Comparison of ENCODE assay signal across 1 cellular context in genomic region chr19:35141627-35142401, GRCh38.
TF ChIP-seq lines count a peak whose summit lies in the region.

No MANE protein-coding gene starts in this region.

TF ChIP-seq in K562, 482 proteins besides CTCF, POLR2A, EP300 and RAD21 (continued from another document):
- TF ChIP-seq FUS (optimal IDR thresholded peaks at IDR 0.05; ENCODE audit: low read depth, low read length) (no peak), ZFP30 (CRISPR knock-in tag; IDR thresholded peaks at IDR 0.05; ENCODE audit: borderline replicate concordance) (no peak), PRPF4 (IDR thresholded peaks at IDR 0.05; ENCODE audit: insufficient read depth, low read depth, low read length, poor library complexity, severe bottlenecking) (no peak), NFIC (IDR thresholded peaks at IDR 0.05) (peak; percentile 92), ZBTB2 (IDR thresholded peaks at IDR 0.05) (peak; percentile 33; the same call in 1 of the 2 replicates), FIP1L1 (IDR thresholded peaks at IDR 0.05; ENCODE audit: low read depth, low read length, poor library complexity, severe bottlenecking) (no peak), PHB (CRISPR knock-in tag; IDR thresholded peaks at IDR 0.05) (no peak), KLF1 (tag; IDR thresholded peaks at IDR 0.05) (no peak), MXI1 (IDR thresholded peaks at IDR 0.05; ENCODE audit: low read depth, low read length) (no peak), ZNF436 (CRISPR knock-in tag; IDR thresholded peaks at IDR 0.05) (no peak), TEAD1 (CRISPR knock-in tag; IDR thresholded peaks at IDR 0.05) (no peak; a peak in 1 of 4 replicates), TAF1 (IDR thresholded peaks at IDR 0.05; ENCODE audit: control insufficient read depth, extremely low read depth, insufficient read depth, low read length, severe bottlenecking) (no peak), SETDB1 (IDR thresholded peaks at IDR 0.05; ENCODE audit: low read length) (no peak), SRF (CRISPR knock-in tag; IDR thresholded peaks at IDR 0.05) (0 out of 4 replicates have a peak, but pooled peaks of 1 of the 2 experiments have one; percentile 37), ZBTB43 (CRISPR knock-in tag; IDR thresholded peaks at IDR 0.05) (no peak), SRSF9 (IDR thresholded peaks at IDR 0.05; ENCODE audit: borderline replicate concordance, low read depth, low read length) (no peak), BRD9 (IDR thresholded peaks at IDR 0.05; ENCODE audit: low read depth, partially characterized antibody) (no peak), ZNF695 (CRISPR knock-in tag; IDR thresholded peaks at IDR 0.05) (no peak), VEZF1 (CRISPR knock-in tag; IDR thresholded peaks at IDR 0.05) (no peak), DIDO1 (tag; IDR thresholded peaks at IDR 0.05; ENCODE audit: low read depth) (no peak), THAP12 (CRISPR knock-in tag; IDR thresholded peaks at IDR 0.05) (no peak), DPF2 (IDR thresholded peaks at IDR 0.05) (no peak), IRF2 (CRISPR knock-in tag; IDR thresholded peaks at IDR 0.05) (no peak), E4F1 (CRISPR knock-in tag; IDR thresholded peaks at IDR 0.05; ENCODE audit: borderline replicate concordance) (no peak), MAFK (IDR thresholded peaks at IDR 0.05; ENCODE audit: low read length) (no peak), CHD4 (IDR thresholded peaks at IDR 0.05; ENCODE audit: insufficient read depth, insufficient replicate concordance, low read depth, low read length, poor library complexity, severe bottlenecking) (peak; percentile 84), HNRNPK (IDR thresholded peaks at IDR 0.05; ENCODE audit: low read depth, low read length, poor library complexity, severe bottlenecking) (no peak), PML (IDR thresholded peaks at IDR 0.05; ENCODE audit: low read length) (no peak), FOXP1 (CRISPR knock-in tag; IDR thresholded peaks at IDR 0.05) (0 out of 2 replicates have a peak, but pooled peaks have one; percentile 36), SP2 (IDR thresholded peaks at IDR 0.05; ENCODE audit: extremely low read depth, low read depth, low read length, poor library complexity, severe bottlenecking) (no peak), ZKSCAN1 (IDR thresholded peaks at IDR 0.05; ENCODE audit: low read depth, low read length) (peak; percentile 99), NCOR1 (IDR thresholded peaks at IDR 0.05) (no peak), HOXB6 (CRISPR knock-in tag; IDR thresholded peaks at IDR 0.05; ENCODE audit: borderline replicate concordance) (no peak), ZNF511 (CRISPR knock-in tag; IDR thresholded peaks at IDR 0.05) (peak; percentile 25; the same call in 1 of the 2 replicates), HDGF (IDR thresholded peaks at IDR 0.05) (no peak), PATZ1 (CRISPR knock-in tag; IDR thresholded peaks at IDR 0.05; ENCODE audit: borderline replicate concordance) (no peak), HDAC1 (IDR thresholded peaks at IDR 0.05) (no peak), ETV1 (tag; conservative IDR thresholded peaks at IDR 0.05; ENCODE audit: low read depth) (no peak), NFIX (CRISPR knock-in tag; IDR thresholded peaks at IDR 0.05; ENCODE audit: low read depth) (0 out of 2 replicates have a peak, but pooled peaks have one; percentile 26), IFI16 (CRISPR knock-in tag; IDR thresholded peaks at IDR 0.05) (no peak)
